In the genomic region with DNA sequence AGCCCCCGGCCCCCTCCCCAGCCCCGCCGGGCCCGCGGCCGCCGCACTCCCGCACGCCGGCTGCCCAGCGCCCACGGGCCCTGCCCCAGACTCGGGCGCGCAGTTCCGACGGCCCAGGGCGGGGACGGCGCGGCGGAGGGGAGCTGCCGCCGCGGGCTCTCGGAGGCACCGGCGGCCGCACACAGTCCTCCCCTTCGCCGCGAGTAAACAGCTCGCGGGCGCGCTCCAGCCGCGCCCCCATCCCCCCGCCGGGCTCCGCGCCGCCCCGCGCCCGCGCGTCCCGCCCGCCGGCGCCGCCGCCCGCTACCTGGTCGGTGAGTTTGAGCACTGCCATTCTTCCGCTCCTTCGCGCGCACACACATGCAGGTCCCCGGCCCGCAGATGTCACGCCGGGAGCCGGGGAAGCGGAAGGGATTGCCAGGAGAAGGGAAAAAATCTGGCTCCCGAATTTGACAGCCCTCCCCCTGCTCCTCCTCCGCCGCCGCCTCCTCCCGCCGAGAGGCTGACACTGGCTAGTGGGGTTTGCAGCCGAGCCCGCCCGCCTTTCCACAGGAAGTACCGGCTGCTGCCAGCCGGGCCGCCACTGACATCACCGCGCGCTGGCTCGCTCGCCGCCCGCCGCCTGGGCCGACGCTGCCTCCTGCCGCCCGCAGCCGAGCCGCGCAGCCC, we compare ENCODE assay signal across 8 cellular contexts. TPM values are rescaled to one million over a fixed set of nuclear protein-coding genes. Genes with fewer than 3 reads are reported as not detected.
DNase-seq lines count a peak whose midpoint lies in the region; ATAC-seq and TF ChIP-seq lines count a peak whose summit lies in the region.

A gene (minus strand): TSS at position 510 of the 669 bp plus-strand sequence. CDS start 176 bp downstream, at position 334.

- peaks cover 0 to 41% (median 19%) of the 10 kb centered on the region in 12 donors for H3K4me1 ChIP-seq in heart left ventricle
- H3K4me1 ChIP-seq in upper lobe of right lung = peaks cover 50% of the 10 kb centered on the region

- peak within 1 kb of the TSS; percentile 56 to 97 (median 72) for H3K4me3 ChIP-seq in heart left ventricle
- H3K4me3 ChIP-seq in upper lobe of right lung = peak within 1 kb of the TSS; percentile 86

- POLR2A ChIA-PET in T-cell (lab: Charles Lee) = interaction anchor here (0.5 to 2.7 kb wide), 7 partner anchors 17 to 197 kb away, joined by 3 to 18 read pairs (median 5); no protein-coding TSS in a partner anchor

- ATAC-seq in HG02678 (IDR thresholded peaks at IDR 0.05; ENCODE audit: unreplicated experiment) (peak; percentile 69), T-cell (replicated peaks in 1 of 4) (peak; percentile 73 to 85 (median 77)), heart left ventricle (peak; percentile 90 to 99 (median 98)), upper lobe of right lung (peak; percentile 95)

- no peaks in the 10 kb centered on the region for H3K27me3 ChIP-seq in heart left ventricle
- no peaks in the 10 kb centered on the region for H3K27me3 ChIP-seq in upper lobe of right lung

- peak in 1 of 2 donors; percentile 58 for TF ChIP-seq POLR2A in heart left ventricle (IDR thresholded peaks at IDR 0.05)

- H3K27me3 Mint-ChIP-seq in T-cell = no peaks in the 10 kb centered on the region
- H3K27me3 Mint-ChIP-seq in progenitor cell of endocrine pancreas = peaks cover 24% of the 10 kb centered on the region

- H3K9me3 ChIP-seq in heart left ventricle = no peaks in the 10 kb centered on the region
- H3K9me3 ChIP-seq in upper lobe of right lung = no peaks in the 10 kb centered on the region

- peak; percentile 49 for TF ChIP-seq CTCF in GM12874 (IDR thresholded peaks at IDR 0.05; ENCODE audit: insufficient read depth, low read depth, low read length)
- TF ChIP-seq CTCF in heart left ventricle (IDR thresholded peaks at IDR 0.05) = peak in 10 of 12 donors; percentile 26 to 59 (median 42)
- peak; percentile 37 for TF ChIP-seq CTCF in progenitor cell of endocrine pancreas (IDR thresholded peaks at IDR 0.05; ENCODE audit: unreplicated experiment)
- peak; percentile 31 for TF ChIP-seq CTCF in upper lobe of right lung (IDR thresholded peaks at IDR 0.05)

- peaks cover 65 to 83% (median 74%) of the 10 kb centered on the region in 3 donors for H3K4me1 Mint-ChIP-seq in T-cell
- H3K4me1 Mint-ChIP-seq in progenitor cell of endocrine pancreas (ENCODE audit: low read depth) = peaks cover 10% of the 10 kb centered on the region

- peak within 1 kb of the TSS; percentile 92 to 95 (median 92) for H3K4me3 Mint-ChIP-seq in T-cell
- peak within 1 kb of the TSS; percentile 92 for H3K4me3 Mint-ChIP-seq in progenitor cell of endocrine pancreas (ENCODE audit: low read depth)

- WGBS in adipose tissue, 3 donors = 0 to 1% (median 0%) methylated on average over 69 to 93 of the region's 93 CpGs
- 0% methylated on average over 6 to 93 of the region's 93 CpGs for WGBS in heart left ventricle, 4 donors

- intact Hi-C loops in heart left ventricle (cut with DNase I) (loop anchor here (1.0 to 10.0 kb wide), 12 partner anchors 64 to 298 kb away; no protein-coding TSS in a partner anchor), upper lobe of right lung (cut with DNase I) (no loop called here)

- DNase-seq in NCI-H128 (lab: John Stamatoyannopoulos, UW; ENCODE audit: unreplicated experiment) (peak; percentile 29), T-cell (peak; percentile 78 to 92 (median 86)), heart left ventricle (peak; percentile 92 to 96 (median 94)), progenitor cell of endocrine pancreas (ENCODE audit: low spot score, unreplicated experiment) (peak; percentile 67), upper lobe of right lung (peak; percentile 97)

- CTCF ChIA-PET in T-cell (lab: Charles Lee) = interaction anchor here (0.5 to 5.1 kb wide), 16 partner anchors 10 to 197 kb away, joined by 3 to 50 read pairs (median 8); no protein-coding TSS in a partner anchor

- H3K9me3 Mint-ChIP-seq in T-cell (no peaks in the 10 kb centered on the region), progenitor cell of endocrine pancreas (ENCODE audit: low read depth) (no peaks in the 10 kb centered on the region)

- H3K27ac ChIP-seq in adipose tissue (ENCODE audit: low read depth, low read length) (peak within 1 kb of the TSS; percentile 53), heart left ventricle (peak within 1 kb of the TSS; percentile 43 to 91 (median 70)), upper lobe of right lung (peak within 1 kb of the TSS; percentile 91)

- H3K36me3 ChIP-seq in heart left ventricle = no peaks in the 10 kb centered on the region
- H3K36me3 ChIP-seq in upper lobe of right lung = no peaks in the 10 kb centered on the region

- H3K27ac Mint-ChIP-seq in T-cell = peak within 1 kb of the TSS; percentile 99
- peak within 1 kb of the TSS; percentile 93 for H3K27ac Mint-ChIP-seq in progenitor cell of endocrine pancreas

- H3K36me3 Mint-ChIP-seq in T-cell (no peaks in the 10 kb centered on the region), progenitor cell of endocrine pancreas (ENCODE audit: insufficient read depth) (no peaks in the 10 kb centered on the region)

RNA-seq across cellular contexts. Expression of the gene that starts here (rescaled TPM):
- total RNA-seq in T-cell (100 to 1,000 TPM; 225 to 333 (median 238) TPM), heart left ventricle (10 to 100 TPM in 3 of 9 donors, 1 to 10 TPM in 6; 4.9 to 30.6 (median 8.6) TPM), progenitor cell of endocrine pancreas (4.0 and 6.0 TPM in 2 replicates), upper lobe of right lung (51.4 TPM)
- polyA plus RNA-seq in adipose tissue (1 to 10 TPM; 1.3 to 4.2 (median 3.5) TPM), heart left ventricle (1 to 10 TPM; 2.4 to 2.5 TPM)

Comparison
In these comparisons a context has a peak if more than half of its experiments do, and no peak if none do; other contexts are left out.
1. Peak in every context shown above with its lines: DNase-seq, ATAC-seq, H3K4me3 ChIP-seq and H3K27ac ChIP-seq.
2. DNase-seq: peak in every context shown above with its lines; median percentile 97 in upper lobe of right lung; 94 in heart left ventricle; 86 in T-cell; 67 in progenitor cell of endocrine pancreas; 29 in NCI-H128.